Comparison of ENCODE assay signal across 8 cellular contexts in the genomic region with DNA sequence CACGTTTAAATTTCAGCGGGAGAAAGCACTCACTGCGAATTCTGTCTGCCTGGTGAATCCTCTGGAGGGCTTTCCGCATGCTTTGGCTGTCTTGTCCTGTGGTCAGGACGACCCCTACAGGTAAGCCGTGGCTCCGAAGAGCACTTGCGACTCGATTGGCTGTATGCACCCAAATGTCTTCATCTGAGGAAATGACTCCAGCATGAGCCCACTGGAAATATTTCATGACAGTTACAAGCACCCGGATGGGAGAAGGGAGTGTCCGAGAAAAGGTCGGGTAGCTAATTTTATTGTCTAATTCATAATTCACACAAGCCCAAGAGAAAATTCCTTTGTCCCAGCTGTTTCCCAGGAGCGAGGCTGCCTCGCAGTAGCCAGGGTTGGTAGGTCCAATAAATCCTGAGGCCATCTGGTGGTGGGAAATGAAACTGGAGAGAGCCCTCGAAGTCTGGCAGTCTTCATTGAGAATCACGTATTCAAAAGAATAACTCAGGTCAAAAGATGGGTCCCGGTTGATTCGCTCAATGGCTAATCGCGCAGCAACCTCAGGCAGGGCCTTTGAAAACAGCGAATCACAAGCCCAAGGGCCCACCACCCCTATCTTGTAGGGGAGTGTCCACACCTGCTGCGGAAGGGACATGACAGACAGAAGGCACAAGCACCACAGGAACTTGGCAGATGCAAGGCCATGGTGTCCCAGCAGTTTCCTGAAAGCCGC. TPM values are rescaled to one million over a fixed set of nuclear protein-coding genes. Genes with fewer than 3 reads are reported as not detected.
DNase-seq lines count a peak whose midpoint lies in the region; ATAC-seq and TF ChIP-seq lines count a peak whose summit lies in the region.

No MANE protein-coding gene starts in this region.

- H3K27ac ChIP-seq in 22Rv1, result no peak overlapping the region

- no peaks in the 10 kb centered on the region for H3K9me3 ChIP-seq in ES-I3 (ENCODE audit: control insufficient read depth, insufficient read depth, low read length)
- H3K9me3 ChIP-seq in skeletal muscle satellite cell (replicated peaks; ENCODE audit: low read length), result no peaks in the 10 kb centered on the region

- H3K4me1 ChIP-seq in ES-I3 (ENCODE audit: insufficient read depth, low read length), result peaks cover 24% of the 10 kb centered on the region
- peaks cover 23% of the 10 kb centered on the region for H3K4me1 ChIP-seq in skeletal muscle satellite cell (ENCODE audit: control insufficient read depth, insufficient read depth, low read length)

- ATAC-seq in HG03432 (IDR thresholded peaks at IDR 0.05; ENCODE audit: unreplicated experiment) (no peak), HG03039 (IDR thresholded peaks at IDR 0.05; ENCODE audit: unreplicated experiment) (no peak)

- TF ChIP-seq CTCF in 22Rv1 (IDR thresholded peaks at IDR 0.05), result peak; percentile 76

- H3K9ac ChIP-seq in ES-I3 (ENCODE audit: low read depth, low read length) (peak overlapping the region; percentile 21; the same call in 1 of the 2 replicates), skeletal muscle satellite cell (ENCODE audit: low read depth, low read length) (no peak overlapping the region)

- H3K27me3 ChIP-seq in skeletal muscle satellite cell (ENCODE audit: control insufficient read depth, insufficient read depth, low read length), result peaks cover 15% of the 10 kb centered on the region

- peak; percentile 34 for DNase-seq in NCI-H1694 treated with DMSO at 0.1 percent for 48 hours (lab: John Stamatoyannopoulos, UW)
- peak in 48 of 56 donors; percentile 0 to 62 (median 10) for DNase-seq in amygdala (lab: John Stamatoyannopoulos, UW)
- DNase-seq in hippocampal formation (lab: John Stamatoyannopoulos, UW), result peak; percentile 9 to 46

- peak overlapping the region; percentile 69 for H3K4me2 ChIP-seq in skeletal muscle satellite cell (ENCODE audit: low read length)

- no peaks in the 10 kb centered on the region for H3K36me3 ChIP-seq in ES-I3 (ENCODE audit: insufficient read depth, low read length)
- H3K36me3 ChIP-seq in skeletal muscle satellite cell (ENCODE audit: insufficient read depth, low read length), result no peaks in the 10 kb centered on the region

- peak overlapping the region; percentile 49 for H3K4me3 ChIP-seq in skeletal muscle satellite cell (ENCODE audit: low read length)

RNA-seq across cellular contexts. Expression of a gene that starts 6.6 kb away (rescaled TPM):
- total RNA-seq in skeletal muscle satellite cell (2012; rRNA removed), result under 0.01 TPM in 2 replicates
